In the genomic region with DNA sequence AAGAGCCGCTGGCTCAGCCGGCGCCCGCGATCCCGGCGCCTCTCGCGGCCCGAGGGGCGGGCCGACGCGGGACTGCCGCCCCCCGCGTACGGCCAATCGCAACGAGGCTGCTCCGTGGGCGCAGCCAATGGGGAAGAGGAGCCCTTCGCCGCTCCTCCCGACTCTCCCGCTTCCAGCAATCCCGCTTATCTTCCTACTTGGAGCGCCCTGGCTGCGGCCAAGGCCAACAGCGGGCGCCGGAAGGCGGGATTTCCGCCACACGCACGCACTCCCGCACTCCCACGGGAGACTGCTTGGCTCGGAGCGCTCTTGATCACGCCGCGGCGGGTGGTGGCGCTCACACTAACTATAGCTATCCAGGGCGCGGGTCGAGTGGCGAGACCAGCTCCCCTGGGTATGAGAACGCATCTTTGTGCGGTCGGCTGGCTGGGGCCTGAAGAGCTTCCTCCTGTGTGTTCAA, we compare ENCODE assay signal across 7 cellular contexts. TPM values are rescaled to one million over a fixed set of nuclear protein-coding genes. Genes with fewer than 3 reads are reported as not detected.
DNase-seq lines count a peak whose midpoint lies in the region; ATAC-seq and TF ChIP-seq lines count a peak whose summit lies in the region.
"Not testable (repeated sequence)": the region's sequence is repeated elsewhere in the genome, so short reads cannot be mapped to it uniquely, and the experiment has no call there.

A gene with protein sequence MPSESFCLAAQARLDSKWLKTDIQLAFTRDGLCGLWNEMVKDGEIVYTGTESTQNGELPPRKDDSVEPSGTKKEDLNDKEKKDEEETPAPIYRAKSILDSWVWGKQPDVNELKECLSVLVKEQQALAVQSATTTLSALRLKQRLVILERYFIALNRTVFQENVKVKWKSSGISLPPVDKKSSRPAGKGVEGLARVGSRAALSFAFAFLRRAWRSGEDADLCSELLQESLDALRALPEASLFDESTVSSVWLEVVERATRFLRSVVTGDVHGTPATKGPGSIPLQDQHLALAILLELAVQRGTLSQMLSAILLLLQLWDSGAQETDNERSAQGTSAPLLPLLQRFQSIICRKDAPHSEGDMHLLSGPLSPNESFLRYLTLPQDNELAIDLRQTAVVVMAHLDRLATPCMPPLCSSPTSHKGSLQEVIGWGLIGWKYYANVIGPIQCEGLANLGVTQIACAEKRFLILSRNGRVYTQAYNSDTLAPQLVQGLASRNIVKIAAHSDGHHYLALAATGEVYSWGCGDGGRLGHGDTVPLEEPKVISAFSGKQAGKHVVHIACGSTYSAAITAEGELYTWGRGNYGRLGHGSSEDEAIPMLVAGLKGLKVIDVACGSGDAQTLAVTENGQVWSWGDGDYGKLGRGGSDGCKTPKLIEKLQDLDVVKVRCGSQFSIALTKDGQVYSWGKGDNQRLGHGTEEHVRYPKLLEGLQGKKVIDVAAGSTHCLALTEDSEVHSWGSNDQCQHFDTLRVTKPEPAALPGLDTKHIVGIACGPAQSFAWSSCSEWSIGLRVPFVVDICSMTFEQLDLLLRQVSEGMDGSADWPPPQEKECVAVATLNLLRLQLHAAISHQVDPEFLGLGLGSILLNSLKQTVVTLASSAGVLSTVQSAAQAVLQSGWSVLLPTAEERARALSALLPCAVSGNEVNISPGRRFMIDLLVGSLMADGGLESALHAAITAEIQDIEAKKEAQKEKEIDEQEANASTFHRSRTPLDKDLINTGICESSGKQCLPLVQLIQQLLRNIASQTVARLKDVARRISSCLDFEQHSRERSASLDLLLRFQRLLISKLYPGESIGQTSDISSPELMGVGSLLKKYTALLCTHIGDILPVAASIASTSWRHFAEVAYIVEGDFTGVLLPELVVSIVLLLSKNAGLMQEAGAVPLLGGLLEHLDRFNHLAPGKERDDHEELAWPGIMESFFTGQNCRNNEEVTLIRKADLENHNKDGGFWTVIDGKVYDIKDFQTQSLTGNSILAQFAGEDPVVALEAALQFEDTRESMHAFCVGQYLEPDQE (N-terminal part only) (minus strand): TSS at position 51 of the 460 bp plus-strand sequence. CDS start 746 bp downstream, outside the sequence.

- not testable (repeated sequence) for H3K4me1 Mint-ChIP-seq in activated T-helper 1 cell treated with anti-CD3 and anti-CD28 coated beads, Interleukin-12 subunit alpha, Interleukin-12 subunit beta, Interleukin-2, Interleukin-4 antibody, amounts not matched to agents 30 ng/mL and 10 ng/mL and 1 ng/mL, durations not matched to agents 14 hours and 24 hours and 36 hours (ENCODE audit: low read depth)

- CTCF ChIA-PET in PC-9 (lab: Charles Lee) = not testable (repeated sequence)

- TF ChIP-seq CTCF in PC-9 (conservative IDR thresholded peaks at IDR 0.05) = not testable (repeated sequence)

- not testable (repeated sequence) for H3K4me1 ChIP-seq in GM23248 (ENCODE audit: insufficient read depth); PC-9 (replicated peaks; ENCODE audit: insufficient read depth); skeletal muscle satellite cell (ENCODE audit: control insufficient read depth, insufficient read depth, low read length)

- H3K4me3 Mint-ChIP-seq in activated T-helper 1 cell treated with anti-CD3 and anti-CD28 coated beads, Interleukin-12 subunit alpha, Interleukin-12 subunit beta, Interleukin-2, Interleukin-4 antibody, amounts not matched to agents 30 ng/mL and 10 ng/mL and 1 ng/mL, durations not matched to agents 14 hours and 24 hours and 36 hours = peak within 1 kb of the TSS; percentile 94

- H3K9ac ChIP-seq in GM23248 (peak within 1 kb of the TSS; percentile 78), skeletal muscle satellite cell (ENCODE audit: low read depth, low read length) (peak within 1 kb of the TSS; percentile 65)

- H3K36me3 ChIP-seq in GM23248 (ENCODE audit: low read depth); PC-9 (ENCODE audit: low read depth); skeletal muscle satellite cell (ENCODE audit: insufficient read depth, low read length): not testable (repeated sequence)

- H3K4me3 ChIP-seq in GM23248 (peak within 1 kb of the TSS; percentile 75), skeletal muscle satellite cell (ENCODE audit: low read length) (peak within 1 kb of the TSS; percentile 62)
- not testable (repeated sequence) for H3K4me3 ChIP-seq in PC-9

- H3K4me2 ChIP-seq in GM23248 (ENCODE audit: unreplicated experiment) (peak within 1 kb of the TSS; percentile 65), PC-9 (peak within 1 kb of the TSS; percentile 40; the same call in 1 of the 2 replicates), skeletal muscle satellite cell (ENCODE audit: low read length) (peak within 1 kb of the TSS; percentile 70)

- WGBS in GM23248 (ENCODE audit: low coverage in 1 of 2, low lambda C conversion rate in 2 of 2, missing lambda C conversion rate in 2 of 2), 2 experiments = no CpG with 5 or more reads among the region's 52 CpGs

- not testable (repeated sequence) for H3K9me3 Mint-ChIP-seq in activated T-helper 1 cell treated with anti-CD3 and anti-CD28 coated beads, Interleukin-12 subunit alpha, Interleukin-12 subunit beta, Interleukin-2, Interleukin-4 antibody, amounts not matched to agents 30 ng/mL and 10 ng/mL and 1 ng/mL, durations not matched to agents 14 hours and 24 hours and 36 hours

- ATAC-seq in left cardiac atrium = not testable (repeated sequence)

- H3K27me3 ChIP-seq in GM23248 (replicated peaks; ENCODE audit: insufficient read depth); PC-9 (ENCODE audit: insufficient read depth, low read depth); skeletal muscle satellite cell (ENCODE audit: control insufficient read depth, insufficient read depth, low read length): not testable (repeated sequence)

- not testable (repeated sequence) for H4K20me1 ChIP-seq in GM23248 (ENCODE audit: insufficient read depth); PC-9 (ENCODE audit: insufficient read depth)

- H2AFZ ChIP-seq in GM23248 = peak within 1 kb of the TSS; percentile 69
- H2AFZ ChIP-seq in PC-9 = not testable (repeated sequence)

- H3K9me3 ChIP-seq in GM23248 (ENCODE audit: low read depth); PC-9 (ENCODE audit: insufficient read depth, low read depth); skeletal muscle satellite cell (replicated peaks; ENCODE audit: low read length): not testable (repeated sequence)

- not testable (repeated sequence) for DNase-seq in GM23248; PC-9; activated T-helper 1 cell treated with anti-CD3 and anti-CD28 coated beads, Interleukin-12 subunit alpha, Interleukin-12 subunit beta, Interleukin-2, Interleukin-4 antibody, amounts not matched to agents 30 ng/mL and 10 ng/mL and 1 ng/mL, durations not matched to agents 14 hours and 24 hours and 36 hours (ENCODE audit: low spot score); dermis blood vessel endothelial cell; left cardiac atrium; mucosa of gallbladder (ENCODE audit: low spot score)

- H3K27me3 Mint-ChIP-seq in activated T-helper 1 cell treated with anti-CD3 and anti-CD28 coated beads, Interleukin-12 subunit alpha, Interleukin-12 subunit beta, Interleukin-2, Interleukin-4 antibody, amounts not matched to agents 30 ng/mL and 10 ng/mL and 1 ng/mL, durations not matched to agents 14 hours and 24 hours and 36 hours (ENCODE audit: insufficient read depth) = not testable (repeated sequence)

- peak within 1 kb of the TSS; percentile 95 for H3K27ac Mint-ChIP-seq in activated T-helper 1 cell treated with anti-CD3 and anti-CD28 coated beads, Interleukin-12 subunit alpha, Interleukin-12 subunit beta, Interleukin-2, Interleukin-4 antibody, amounts not matched to agents 30 ng/mL and 10 ng/mL and 1 ng/mL, durations not matched to agents 14 hours and 24 hours and 36 hours

- intact Hi-C loops in PC-9 (cut with micrococcal nuclease; ENCODE audit: unreplicated experiment); activated T-helper 1 cell treated with anti-CD3 and anti-CD28 coated beads, Interleukin-12 subunit alpha, Interleukin-12 subunit beta, Interleukin-2, Interleukin-4 antibody, amounts not matched to agents 30 ng/mL and 10 ng/mL and 1 ng/mL, durations not matched to agents 14 hours and 24 hours and 36 hours (cut with micrococcal nuclease); left cardiac atrium (cut with DNase I): not testable (repeated sequence)

- in situ Hi-C loops in GM23248 (cut with MboI) = not testable (repeated sequence)

- H3K36me3 Mint-ChIP-seq in activated T-helper 1 cell treated with anti-CD3 and anti-CD28 coated beads, Interleukin-12 subunit alpha, Interleukin-12 subunit beta, Interleukin-2, Interleukin-4 antibody, amounts not matched to agents 30 ng/mL and 10 ng/mL and 1 ng/mL, durations not matched to agents 14 hours and 24 hours and 36 hours (ENCODE audit: low read depth) = not testable (repeated sequence)

- H3K9me2 ChIP-seq in GM23248 (ENCODE audit: insufficient read depth); PC-9 (ENCODE audit: insufficient read depth): not testable (repeated sequence)

- not testable (repeated sequence) for H3F3A ChIP-seq in GM23248 (ENCODE audit: insufficient read depth); PC-9 (ENCODE audit: insufficient read depth, low read depth)

- H3K79me2 ChIP-seq in GM23248 (ENCODE audit: insufficient read depth) = peaks cover 34% of the 10 kb centered on the region
- H3K79me2 ChIP-seq in PC-9 (ENCODE audit: low read depth) = not testable (repeated sequence)

- BruUV-seq in PC-9 (replicated peaks; lab: Mats Ljungman, UMichigan) = not testable (repeated sequence)

- POLR2A ChIA-PET in PC-9 (lab: Charles Lee; ENCODE audit: unreplicated experiment) = not testable (repeated sequence)

- H3K27ac ChIP-seq in GM23248 = peak within 1 kb of the TSS; percentile 43
- not testable (repeated sequence) for H3K27ac ChIP-seq in PC-9

RNA-seq across cellular contexts. Expression of the gene that starts here (rescaled TPM):
- total RNA-seq in GM23248 (2014; rRNA removed; shearing (Covaris generic)) = 30.0 and 36.6 TPM in 2 replicates
- 25.6 and 28.7 TPM in 2 replicates for polyA plus RNA-seq in GM23248 (2016; fragmentation: Nextera tagmentation; extraction: Ambion mirVana)
- total RNA-seq in PC-9 (2021) (49.7 and 56.6 TPM in 2 replicates), dermis blood vessel endothelial cell (64.0 and 102 TPM in 2 replicates), left cardiac atrium (10 to 100 TPM; 46.5 to 46.8 TPM), mucosa of gallbladder (55.9 TPM)
- total RNA-seq in activated T-helper 1 cell treated with anti-CD3 and anti-CD28 coated beads, Interleukin-12 subunit alpha, Interleukin-12 subunit beta, Interleukin-2, Interleukin-4 antibody, amounts not matched to agents 30 ng/mL and 10 ng/mL and 1 ng/mL, durations not matched to agents 14 hours and 24 hours and 36 hours = 41.3 and 47.7 TPM in 2 replicates
- total RNA-seq in skeletal muscle satellite cell (2012; rRNA removed) = 32.1 and 33.5 TPM in 2 replicates
